ENCODE assay signal across 9 cellular contexts in genomic region chr10:115001506-115002381, GRCh38.
DNase-seq lines count a peak whose midpoint lies in the region; ATAC-seq, FAIRE-seq and TF ChIP-seq lines count a peak whose summit lies in the region.
"Had no signal": no experiment of that assay in that cellular context is flagged by ENCODE, and none has a peak within 500 bp of the region (broad histone marks: within the 10 kb centered on the region; RNA-seq: fewer than 3 reads in every experiment).

No MANE protein-coding gene starts in this region.

- H2AFZ ChIP-seq in OCI-LY1 (ENCODE audit: low read length): no peak overlapping the region

- H3K27me3 ChIP-seq in OCI-LY1 (ENCODE audit: insufficient read depth, low read length): no peaks in the 10 kb centered on the region

- no peaks in the 10 kb centered on the region for H3K79me2 ChIP-seq in OCI-LY1 (ENCODE audit: insufficient read depth, low read length)

- H3K9me3 ChIP-seq in OCI-LY1 (ENCODE audit: low read length): no peaks in the 10 kb centered on the region
- H3K9me3 ChIP-seq in kidney (ENCODE audit: control insufficient read depth in 1 of 2, low read length in 2 of 2): no peaks in the 10 kb centered on the region

- H3K27ac ChIP-seq in OCI-LY1 (ENCODE audit: low read depth, low read length, poor library complexity, severe bottlenecking) (peak overlapping the region; percentile 78), kidney (ENCODE audit: low read depth in 2 of 2, low read length in 2 of 2) (no peak overlapping the region)

- H3K4me3 ChIP-seq in GM12865 (ENCODE audit: low read depth, low read length) (no peak overlapping the region), OCI-LY1 (ENCODE audit: low read depth, low read length, poor library complexity, severe bottlenecking) (peak overlapping the region; percentile 48), kidney (ENCODE audit: low read length in 2 of 2) (peak overlapping the region; percentile 3 to 54)

- H3K9me2 ChIP-seq in OCI-LY1 (ENCODE audit: low read depth, low read length): no peaks in the 10 kb centered on the region

- H3K9ac ChIP-seq in OCI-LY1 (ENCODE audit: low read length) (peak overlapping the region; percentile 32; the same call in 1 of the 2 replicates), kidney (ENCODE audit: low read length in 2 of 2) (no peak overlapping the region)

- TF ChIP-seq CTCF in GM12865 (IDR thresholded peaks at IDR 0.05; ENCODE audit: insufficient read depth, low read depth, low read length, missing control alignments): no peak
- no peak for TF ChIP-seq CTCF in OCI-LY1 (IDR thresholded peaks at IDR 0.05; ENCODE audit: low read length)
- no peak for TF ChIP-seq CTCF in kidney (IDR thresholded peaks at IDR 0.05; ENCODE audit: borderline replicate concordance, extremely low read depth, insufficient read depth)

- H3K36me3 ChIP-seq in OCI-LY1 (ENCODE audit: insufficient read depth, low read length) (no peaks in the 10 kb centered on the region), kidney (ENCODE audit: control insufficient read depth in 1 of 2, insufficient read depth in 2 of 2, low read length in 2 of 2) (no peaks in the 10 kb centered on the region)

- peak; percentile 8 for DNase-seq in GM12865 (ENCODE audit: low read depth)
- DNase-seq in kidney: peak; percentile 73
- DNase-seq in NCI-H526 treated with DMSO at 0.1 percent for 48 hours (lab: John Stamatoyannopoulos, UW): no peak
- no peak for DNase-seq in T-helper 9 cell
- DNase-seq in UCSD-AML1 (lab: John Stamatoyannopoulos, UW; ENCODE audit: unreplicated experiment): no peak
- no peak for DNase-seq in putamen (ENCODE audit: low spot score)

- H4K20me1 ChIP-seq in OCI-LY1 (ENCODE audit: insufficient read depth, low read length): no peaks in the 10 kb centered on the region

- no peak for FAIRE-seq in kidney (lab: Jason Lieb, UNC)

- intact Hi-C loops in kidney (cut with DNase I): no loop called here

- H3K4me1 ChIP-seq in OCI-LY1 (ENCODE audit: insufficient read depth, low read length, severe bottlenecking) (peaks cover 24% of the 10 kb centered on the region), kidney (ENCODE audit: control insufficient read depth in 1 of 2, insufficient read depth in 1 of 2, low read depth in 1 of 2, low read length in 2 of 2) (peaks cover 0 to 6% of the 10 kb centered on the region in 2 donors)

- no peaks in the 10 kb centered on the region for H3F3A ChIP-seq in OCI-LY1 (ENCODE audit: insufficient read depth, low read length)

- peak overlapping the region; percentile 64 for H3K4me2 ChIP-seq in OCI-LY1 (ENCODE audit: low read length)

- peak; percentile 81 for ATAC-seq in HG02610 (IDR thresholded peaks at IDR 0.05; ENCODE audit: unreplicated experiment)
- ATAC-seq: HCT116 had no signal

Comparison
In these comparisons a context has a peak if more than half of its experiments do, and no peak if none do; other contexts are left out.
1. DNase-seq: peak in GM12865 (single experiment) and kidney (single experiment); none in NCI-H526 treated with DMSO at 0.1 percent for 48 hours (single experiment), T-helper 9 cell (single experiment), UCSD-AML1 (single experiment) and putamen (single experiment).